In genomic region chr1:227729881-227730629, GRCh38 we compare ENCODE assay signal across 1 cellular context.
TF ChIP-seq lines count a peak whose summit lies in the region.

No MANE protein-coding gene starts in this region.

TF ChIP-seq in SK-N-SH treated with all-trans-retinoic acid at 6 μM for 48 hours, 23 proteins besides CTCF, POLR2A, EP300 and RAD21 (continued from another document):
- TF ChIP-seq CSRNP3 (CRISPR knock-in tag; IDR thresholded peaks at IDR 0.05) = no peak
- TF ChIP-seq BACH2 (CRISPR knock-in tag; IDR thresholded peaks at IDR 0.05; ENCODE audit: borderline replicate concordance) = no peak
- no peak for TF ChIP-seq ZNF8 (CRISPR knock-in tag; IDR thresholded peaks at IDR 0.05)
- no peak for TF ChIP-seq ESRRG (CRISPR knock-in tag; IDR thresholded peaks at IDR 0.05)
- TF ChIP-seq TOX (CRISPR knock-in tag; IDR thresholded peaks at IDR 0.05; ENCODE audit: borderline replicate concordance) = no peak
- TF ChIP-seq ZNF70 (CRISPR knock-in tag; IDR thresholded peaks at IDR 0.05) = no peak
- TF ChIP-seq TCF4 (CRISPR knock-in tag; IDR thresholded peaks at IDR 0.05; ENCODE audit: borderline replicate concordance) = no peak
- TF ChIP-seq ZFP3 (CRISPR knock-in tag; IDR thresholded peaks at IDR 0.05) = no peak
- TF ChIP-seq RARB (CRISPR knock-in tag; IDR thresholded peaks at IDR 0.05) = no peak
- TF ChIP-seq ARNTL (CRISPR knock-in tag; IDR thresholded peaks at IDR 0.05; ENCODE audit: borderline replicate concordance, low read depth) = no peak
- no peak for TF ChIP-seq GLIS3 (CRISPR knock-in tag; IDR thresholded peaks at IDR 0.05)
- no peak for TF ChIP-seq ZFP30 (CRISPR knock-in tag; IDR thresholded peaks at IDR 0.05)
- TF ChIP-seq PPARA (CRISPR knock-in tag; IDR thresholded peaks at IDR 0.05; ENCODE audit: borderline replicate concordance) = no peak
- no peak for TF ChIP-seq TSHZ2 (CRISPR knock-in tag; IDR thresholded peaks at IDR 0.05)
